Comparison of ENCODE assay signal across 31 cellular contexts in the genomic region with DNA sequence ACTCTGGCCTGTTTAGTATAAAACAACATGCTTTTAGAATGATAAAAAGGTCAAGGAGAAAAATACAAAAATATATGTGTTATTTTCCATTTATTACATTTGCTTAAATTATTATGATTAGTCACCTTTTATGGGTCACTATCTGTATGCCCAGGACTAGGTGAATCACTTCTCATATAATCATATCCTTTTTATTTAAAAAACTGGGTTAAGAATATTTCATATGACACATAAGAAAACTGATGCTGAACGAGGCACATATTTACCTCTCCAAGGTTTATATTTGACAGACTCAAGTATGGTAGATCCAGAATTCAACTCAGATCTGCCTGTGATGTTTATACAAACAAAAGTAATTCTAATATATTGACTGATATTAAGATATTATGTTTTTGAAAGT.
"Had no signal": no experiment of that assay in that cellular context is flagged by ENCODE, and none has a peak within 500 bp of the region (broad histone marks: within the 10 kb centered on the region; RNA-seq: fewer than 3 reads in every experiment).

No MANE protein-coding gene starts in this region.

- H3K9me3 ChIP-seq: ascending aorta, body of pancreas, breast epithelium had no signal

- DNase-seq: activated effector memory CD4-positive, alpha-beta T cell treated with anti-CD3 and anti-CD28 coated beads, Interleukin-2, amount 50 U/mL, for 16 hours; activated effector memory CD4-positive, alpha-beta T cell treated with Interleukin-2 at 50 U/mL for 16 hours; activated gamma-delta T cell; activated gamma-delta T cell treated with Interleukin-2 at 50 U/mL for 16 hours; activated naive CD4-positive, alpha-beta T cell; activated naive CD4-positive, alpha-beta T cell treated with anti-CD3 and anti-CD28 coated beads for 36 hours; activated naive CD4-positive, alpha-beta T cell treated with anti-CD3 and anti-CD28 coated beads, Interleukin-2, amount 10 ng/mL, durations not matched to agents 7 days and 5 days; activated naive CD4-positive, alpha-beta T cell treated with anti-CD3 and anti-CD28 coated beads, Interleukin-2, amount 50 U/mL, for 16 hours; activated naive CD4-positive, alpha-beta T cell treated with Interleukin-2 at 50 U/mL for 16 hours; activated naive CD8-positive, alpha-beta T cell treated with anti-CD3 and anti-CD28 coated beads for 36 hours; activated naive CD8-positive, alpha-beta T cell treated with anti-CD3 and anti-CD28 coated beads, Interleukin-2, amount 10 ng/mL, durations not matched to agents 7 days and 5 days; activated naive CD8-positive, alpha-beta T cell treated with anti-CD3 and anti-CD28 coated beads, Interleukin-2, amount 50 U/mL, for 24 hours; activated T-cell treated with anti-CD3 and anti-CD28 coated beads, Interleukin-2, amount 50 U/mL, for 1 hour; activated T-cell treated with anti-CD3 and anti-CD28 coated beads, Interleukin-2, amount 50 U/mL, for 24 hours; activated T-cell treated with anti-CD3 and anti-CD28 coated beads, Interleukin-2, amount 50 U/mL, for 4 hours; activated T-cell treated with anti-CD3 and anti-CD28 coated beads, Interleukin-2, amount 50 U/mL, for 48 hours; activated T-cell treated with anti-CD3 and anti-CD28 coated beads, Interleukin-2, amount 50 U/mL, for 72 hours; amniotic stem cell; amygdala; anterior cingulate cortex; aorta; body of pancreas; brain microvascular endothelial cell; caudate nucleus; central memory CD4-positive, alpha-beta T cell; cerebellar nuclear complex had no signal

- H3K27me3 ChIP-seq: ascending aorta, body of pancreas, brain microvascular endothelial cell, breast epithelium, cardiac muscle cell had no signal

- H3K27ac ChIP-seq: ascending aorta, body of pancreas, breast epithelium, cardiac muscle cell had no signal

- ATAC-seq: activated naive CD4-positive, alpha-beta T cell treated with anti-CD3 and anti-CD28 coated beads, Interleukin-2, amount 50 U/mL, for 72 hours; activated naive CD8-positive, alpha-beta T cell treated with anti-CD3 and anti-CD28 coated beads, Interleukin-2, amount 50 U/mL, for 24 hours; activated T-cell treated with anti-CD3 and anti-CD28 coated beads, Interleukin-2, amount 50 U/mL, for 4 hours; activated T-cell treated with anti-CD3 and anti-CD28 coated beads, Interleukin-2, amount 50 U/mL, for 72 hours; activated T-helper 17 cell treated with anti-CD3 and anti-CD28 coated beads, Interleukin-2, amount 50 U/mL, for 72 hours; body of pancreas had no signal

- H3K4me3 ChIP-seq: ascending aorta, body of pancreas, breast epithelium, cardiac muscle cell had no signal

- H3K36me3 ChIP-seq: ascending aorta, brain microvascular endothelial cell, breast epithelium, cardiac muscle cell had no signal

- H3K4me1 ChIP-seq: ascending aorta, body of pancreas, breast epithelium had no signal
